14 cellular contexts compared by ENCODE assay signal in genomic region chr7:17374654-17375053, GRCh38.
DNase-seq lines count a peak whose midpoint lies in the region; ATAC-seq and TF ChIP-seq lines count a peak whose summit lies in the region.
"Had no signal": no experiment of that assay in that cellular context is flagged by ENCODE, and none has a peak within 500 bp of the region (broad histone marks: within the 10 kb centered on the region; RNA-seq: fewer than 3 reads in every experiment).

No MANE protein-coding gene starts in this region.

- H3K4me3 ChIP-seq in GM23338 (no peak overlapping the region), epithelial cell of proximal tubule (ENCODE audit: low read depth, low read length) (peak overlapping the region; percentile 11), mesenchymal stem cell (ENCODE audit: insufficient read depth in 1 of 2, low read depth in 1 of 2, low read length in 2 of 2) (no peak overlapping the region), PC-3 (ENCODE audit: low read length) (no peak overlapping the region)
- H3K4me3 ChIP-seq: HAP-1 had no signal

- H3K9me2 ChIP-seq in GM23338 (ENCODE audit: insufficient read depth) (no peaks in the 10 kb centered on the region), PC-3 (replicated peaks; ENCODE audit: low read length) (no peaks in the 10 kb centered on the region)

- H3K4me1 ChIP-seq in GM23338 (ENCODE audit: insufficient read depth) (no peaks in the 10 kb centered on the region), mesenchymal stem cell (ENCODE audit: control insufficient read depth, insufficient read depth, low read depth, low read length) (peaks cover 12% of the 10 kb centered on the region), PC-3 (ENCODE audit: insufficient read depth, low read length) (peaks cover 31% of the 10 kb centered on the region)
- H3K4me1 ChIP-seq: HAP-1 had no signal

- H2AFZ ChIP-seq in GM23338 (peak overlapping the region; percentile 63; the same call in 1 of the 2 replicates), mesenchymal stem cell (ENCODE audit: low read depth, low read length) (no peak overlapping the region), PC-3 (ENCODE audit: low read length) (no peak overlapping the region)

- POLR2A ChIA-PET in PC-3 (lab: Charles Lee; ENCODE audit: unreplicated experiment), result no interaction called here

- H3K4me2 ChIP-seq in GM23338 (no peak overlapping the region), mesenchymal stem cell (ENCODE audit: low read length, poor library complexity, severe bottlenecking) (no peak overlapping the region), PC-3 (ENCODE audit: low read length) (no peak overlapping the region)

- CTCF ChIA-PET in activated naive CD4-positive, alpha-beta T cell treated with anti-CD3 and anti-CD28 coated beads for 36 hours (lab: Charles Lee), result interaction anchor here (0.6 kb wide), 1 partner anchor 183 kb away, joined by 3 read pairs; no protein-coding TSS in a partner anchor
- CTCF ChIA-PET in PC-3 (lab: Charles Lee), result no interaction called here

- H3K79me1 ChIP-seq in mesenchymal stem cell (replicated peaks; ENCODE audit: low read length, poor library complexity, severe bottlenecking), result no peaks in the 10 kb centered on the region

- H3K9me3 ChIP-seq in mesenchymal stem cell (ENCODE audit: control insufficient read depth, low read length), result no peaks in the 10 kb centered on the region
- no peaks in the 10 kb centered on the region for H3K9me3 ChIP-seq in PC-3 (ENCODE audit: low read length)
- H3K9me3 ChIP-seq: HAP-1 had no signal

- peak overlapping the region in 1 of 2 experiments; percentile 10 for H2BK12ac ChIP-seq in mesenchymal stem cell (ENCODE audit: low read length in 2 of 2)

- H2BK5ac ChIP-seq in mesenchymal stem cell (ENCODE audit: low read depth, low read length, poor library complexity, severe bottlenecking), result no peak overlapping the region

- H3K27me3 ChIP-seq in GM23338 (ENCODE audit: insufficient read depth) (no peaks in the 10 kb centered on the region), mesenchymal stem cell (ENCODE audit: control insufficient read depth in 1 of 2, insufficient read depth in 1 of 2, low read length in 2 of 2) (no peaks in the 10 kb centered on the region), PC-3 (ENCODE audit: low read length) (no peaks in the 10 kb centered on the region)

- no peak overlapping the region for H2BK15ac ChIP-seq in mesenchymal stem cell (ENCODE audit: low read depth, poor library complexity, severe bottlenecking)

- TF ChIP-seq CTCF in GM23338 (conservative IDR thresholded peaks at IDR 0.05; ENCODE audit: low read depth in 2 of 2) (no peak), epithelial cell of proximal tubule (conservative IDR thresholded peaks at IDR 0.05; ENCODE audit: low read depth, low read length) (no peak), PC-3 (conservative IDR thresholded peaks at IDR 0.05; ENCODE audit: low read depth, low read length) (no peak)

- H3K27ac Mint-ChIP-seq in GM23338, result no peak overlapping the region
- H3K27ac Mint-ChIP-seq in activated naive CD4-positive, alpha-beta T cell treated with anti-CD3 and anti-CD28 coated beads for 36 hours, result no peak overlapping the region
- H3K27ac Mint-ChIP-seq: CD4-positive, CD25-positive, alpha-beta regulatory T cell had no signal

- peak; percentile 25 for DNase-seq in A172 (ENCODE audit: low spot score)
- no peak for DNase-seq in GM23338 (ENCODE audit: low spot score)
- DNase-seq in epithelial cell of proximal tubule (ENCODE audit: low read depth), result no peak
- DNase-seq in mesenchymal stem cell, result no peak
- DNase-seq in activated naive CD4-positive, alpha-beta T cell treated with anti-CD3 and anti-CD28 coated beads for 36 hours, result no peak
- DNase-seq in PC-3, result no peak
- DNase-seq in DMS79 (lab: John Stamatoyannopoulos, UW), result no peak
- DNase-seq in GM19238 (ENCODE audit: insufficient read length, low spot score), result no peak
- DNase-seq: AML-193; CD4-positive, CD25-positive, alpha-beta regulatory T cell; NCI-H1694; NCI-H2107; SHP77 treated with DMSO at 0.1 percent for 48 hours had no signal

- intact Hi-C loops in activated naive CD4-positive, alpha-beta T cell treated with anti-CD3 and anti-CD28 coated beads for 36 hours (cut with micrococcal nuclease), result no loop called here
- intact Hi-C loops in PC-3 (cut with micrococcal nuclease), result loop anchor here (5.0 kb wide), 1 partner anchor 123 kb away; no protein-coding TSS in a partner anchor

- no peak overlapping the region for H4K91ac ChIP-seq in mesenchymal stem cell (ENCODE audit: low read length)

- H3K9me3 Mint-ChIP-seq in GM23338, result no peaks in the 10 kb centered on the region
- no peaks in the 10 kb centered on the region for H3K9me3 Mint-ChIP-seq in activated naive CD4-positive, alpha-beta T cell treated with anti-CD3 and anti-CD28 coated beads for 36 hours
- H3K9me3 Mint-ChIP-seq: CD4-positive, CD25-positive, alpha-beta regulatory T cell had no signal

- H3K36me3 Mint-ChIP-seq in GM23338 (ENCODE audit: low read depth), result no peaks in the 10 kb centered on the region
- no peaks in the 10 kb centered on the region for H3K36me3 Mint-ChIP-seq in activated naive CD4-positive, alpha-beta T cell treated with anti-CD3 and anti-CD28 coated beads for 36 hours (ENCODE audit: low read depth)
- H3K36me3 Mint-ChIP-seq: CD4-positive, CD25-positive, alpha-beta regulatory T cell had no signal

- no peak overlapping the region for H2BK120ac ChIP-seq in mesenchymal stem cell (ENCODE audit: low read depth, low read length)

- no peak overlapping the region for H3K4me3 Mint-ChIP-seq in GM23338
- H3K4me3 Mint-ChIP-seq in activated naive CD4-positive, alpha-beta T cell treated with anti-CD3 and anti-CD28 coated beads for 36 hours, result no peak overlapping the region
- H3K4me3 Mint-ChIP-seq: CD4-positive, CD25-positive, alpha-beta regulatory T cell had no signal

- H3K9ac ChIP-seq in mesenchymal stem cell (ENCODE audit: low read length) (no peak overlapping the region), PC-3 (ENCODE audit: low read length) (no peak overlapping the region)

- H3K4ac ChIP-seq in mesenchymal stem cell (ENCODE audit: low read depth in 1 of 2, low read length in 2 of 2), result peak overlapping the region in 1 of 2 experiments; percentile 24

- H3K27ac ChIP-seq in GM23338 (ENCODE audit: low read depth) (no peak overlapping the region), mesenchymal stem cell (ENCODE audit: low read length, poor library complexity, severe bottlenecking) (peak overlapping the region; percentile 25), PC-3 (ENCODE audit: low read length) (no peak overlapping the region)

- H4K8ac ChIP-seq in mesenchymal stem cell (ENCODE audit: low read length), result peak overlapping the region; percentile 69

- no peaks in the 10 kb centered on the region for H3K4me1 Mint-ChIP-seq in GM23338
- H3K4me1 Mint-ChIP-seq in activated naive CD4-positive, alpha-beta T cell treated with anti-CD3 and anti-CD28 coated beads for 36 hours (ENCODE audit: low read depth), result no peaks in the 10 kb centered on the region
- H3K4me1 Mint-ChIP-seq: CD4-positive, CD25-positive, alpha-beta regulatory T cell had no signal

- no peaks in the 10 kb centered on the region for H3K27me3 Mint-ChIP-seq in GM23338 (ENCODE audit: insufficient read depth, low read depth, poor library complexity)
- H3K27me3 Mint-ChIP-seq in activated naive CD4-positive, alpha-beta T cell treated with anti-CD3 and anti-CD28 coated beads for 36 hours (ENCODE audit: low read depth), result peaks cover 2% of the 10 kb centered on the region
- H3K27me3 Mint-ChIP-seq: CD4-positive, CD25-positive, alpha-beta regulatory T cell had no signal

- ATAC-seq in GM23338 (no peak), PC-3 (no peak)

- H4K20me1 ChIP-seq in GM23338 (replicated peaks; ENCODE audit: insufficient read depth) (no peaks in the 10 kb centered on the region), PC-3 (ENCODE audit: low read length) (no peaks in the 10 kb centered on the region)

- no peak overlapping the region for H3K14ac ChIP-seq in mesenchymal stem cell (ENCODE audit: low read length in 2 of 2)

- no TSS peak for BruUV-seq in PC-3 (replicated peaks; lab: Mats Ljungman, UMichigan)

- H3K23ac ChIP-seq in mesenchymal stem cell (ENCODE audit: low read length in 2 of 2), result no peak overlapping the region

- H3K18ac ChIP-seq in mesenchymal stem cell (ENCODE audit: low read depth in 1 of 2, low read length in 2 of 2), result no peak overlapping the region

- no peaks in the 10 kb centered on the region for H3K79me2 ChIP-seq in GM23338 (replicated peaks; ENCODE audit: insufficient read depth)
- H3K79me2 ChIP-seq in PC-3 (ENCODE audit: low read length), result no peaks in the 10 kb centered on the region

- peak overlapping the region; percentile 45 for H2AK5ac ChIP-seq in mesenchymal stem cell (ENCODE audit: low read length, severe bottlenecking)

- WGBS in mesenchymal stem cell, result 88% methylated on average over 5 of the region's 5 CpGs

- H3F3A ChIP-seq in GM23338 (replicated peaks; ENCODE audit: low read depth) (no peaks in the 10 kb centered on the region), PC-3 (ENCODE audit: low read length, unreplicated experiment) (peaks cover 7% of the 10 kb centered on the region)

- H3K36me3 ChIP-seq in GM23338 (ENCODE audit: insufficient read depth) (no peaks in the 10 kb centered on the region), mesenchymal stem cell (ENCODE audit: control insufficient read depth in 1 of 2, insufficient read depth in 2 of 2, low read depth in 1 of 2, low read length in 2 of 2) (no peaks in the 10 kb centered on the region), PC-3 (ENCODE audit: low read depth, low read length) (no peaks in the 10 kb centered on the region)
- H3K36me3 ChIP-seq: HAP-1 had no signal
